ENCODE assay signal across 11 cellular contexts in genomic region chr3:167110906-167111305, GRCh38.
DNase-seq lines count a peak whose midpoint lies in the region; ATAC-seq and TF ChIP-seq lines count a peak whose summit lies in the region.
"Had no signal": no experiment of that assay in that cellular context is flagged by ENCODE, and none has a peak within 500 bp of the region (broad histone marks: within the 10 kb centered on the region; RNA-seq: fewer than 3 reads in every experiment).

No MANE protein-coding gene starts in this region.

- TF ChIP-seq CTCF in epithelial cell of esophagus (IDR thresholded peaks at IDR 0.05; ENCODE audit: insufficient read depth, low read depth, low read length, missing control alignments): no peak

- no peaks in the 10 kb centered on the region for H3K27me3 ChIP-seq in NT2/D1 (ENCODE audit: insufficient read depth, insufficient read length)

- H3K9me3 ChIP-seq in NT2/D1 (ENCODE audit: insufficient read depth, low read length): no peaks in the 10 kb centered on the region

- H3K4me3 ChIP-seq in NT2/D1 (ENCODE audit: insufficient read length, low read depth): no peak overlapping the region
- H3K4me3 ChIP-seq in epithelial cell of esophagus (ENCODE audit: low read length): no peak overlapping the region

- ATAC-seq in HG03457 (IDR thresholded peaks at IDR 0.05; ENCODE audit: unreplicated experiment) (no peak), sciatic nerve (no peak)
- ATAC-seq: stimulated activated effector memory CD8-positive, alpha-beta T cell treated with anti-CD3 and anti-CD28 coated beads, Interleukin-12 subunit alpha, Interleukin-12 subunit beta, amount 100 ng/mL, for 72 hours had no signal

- H3K9ac ChIP-seq in NT2/D1 (ENCODE audit: insufficient read length, low read depth): no peak overlapping the region
- H3K9ac ChIP-seq: KMS-11 had no signal

- intact Hi-C loops in sciatic nerve (cut with DNase I): no loop called here

- DNase-seq in NCI-H345 (lab: John Stamatoyannopoulos, UW) (peak; percentile 60), NCI-H345 treated with DMSO at 0.1 percent for 48 hours (lab: John Stamatoyannopoulos, UW; ENCODE audit: unreplicated experiment) (no peak), NT2/D1 (ENCODE audit: low read depth, low spot score) (peak; percentile 39), epithelial cell of esophagus (ENCODE audit: low read depth) (peak; percentile 9), putamen (ENCODE audit: low spot score) (peak; percentile 58), sciatic nerve (ENCODE audit: low spot score) (no peak)
- DNase-seq in stimulated activated CD4-positive, alpha-beta T cell treated with anti-CD3 and anti-CD28 coated beads, Interleukin-4, amount 100 ng/mL, for 24 hours: no peak
- DNase-seq: amniotic stem cell had no signal

- no peaks in the 10 kb centered on the region for H3K4me1 ChIP-seq in NT2/D1 (ENCODE audit: insufficient read depth, insufficient read length)

- H3K36me3 ChIP-seq in NT2/D1 (ENCODE audit: insufficient read depth, insufficient read length, low read length): no peaks in the 10 kb centered on the region

Comparison
In these comparisons a context has a peak if more than half of its experiments do, and no peak if none do; other contexts are left out.
1. DNase-seq: peak in NCI-H345 (single experiment), NT2/D1 (single experiment), epithelial cell of esophagus (single experiment) and putamen (single experiment); none in NCI-H345 treated with DMSO at 0.1 percent for 48 hours (single experiment), sciatic nerve (single experiment) and stimulated activated CD4-positive, alpha-beta T cell treated with anti-CD3 and anti-CD28 coated beads, Interleukin-4, amount 100 ng/mL, for 24 hours (single experiment).